In the genomic region with DNA sequence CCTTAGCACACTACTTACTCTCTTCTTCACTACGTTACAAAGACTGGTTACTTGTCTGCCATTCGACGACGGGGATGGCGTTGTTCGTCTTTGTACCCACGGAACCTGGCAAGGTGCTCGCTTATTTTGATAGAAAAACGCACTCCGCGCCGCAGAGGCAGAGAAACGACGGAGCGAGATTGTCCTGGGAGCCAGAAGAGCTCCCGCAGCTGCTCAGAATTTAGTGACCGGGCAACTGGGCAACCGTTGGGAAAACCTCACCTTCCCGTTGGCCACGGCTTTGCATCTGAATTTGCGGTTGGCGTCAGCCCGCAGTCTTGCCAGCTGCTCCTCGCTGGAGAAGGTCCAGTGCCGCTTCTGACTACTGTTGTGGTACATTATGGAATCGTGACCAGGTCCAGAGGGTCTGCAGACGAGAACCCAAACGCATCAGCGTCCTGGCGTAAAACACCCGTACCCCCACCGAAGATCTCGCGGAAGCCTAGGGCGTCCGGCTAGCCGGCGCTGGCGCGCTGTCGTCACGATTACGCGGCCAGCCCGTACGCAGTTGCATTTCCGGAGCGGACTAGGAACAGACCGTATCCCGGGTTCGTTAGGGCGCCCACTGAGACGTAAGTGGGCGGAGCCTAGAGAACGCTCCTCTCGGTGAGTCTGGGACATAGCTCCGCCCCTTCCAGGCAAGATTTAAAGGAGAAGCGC, we compare ENCODE assay signal across 8 cellular contexts. TPM values are rescaled to one million over a fixed set of nuclear protein-coding genes. Genes with fewer than 3 reads are reported as not detected.
DNase-seq lines count a peak whose midpoint lies in the region; ATAC-seq, FAIRE-seq and TF ChIP-seq lines count a peak whose summit lies in the region.

Gene CCNH, minus strand, starts transcription at position 514 of the 699 bp plus-strand sequence. Its CDS starts 136 bp downstream, at position 378.

- H3K27ac ChIP-seq in IMR-90 (ENCODE audit: insufficient read depth, low read length) = peak within 1 kb of the TSS; percentile 89
- peak within 1 kb of the TSS; percentile 97 for H3K27ac ChIP-seq in endothelial cell of umbilical vein (ENCODE audit: insufficient read depth, low read depth, low read length)

- H2BK120ac ChIP-seq in IMR-90 (ENCODE audit: low read depth, low read length) = peak within 1 kb of the TSS; percentile 78

- intact Hi-C loops in IMR-90 (cut with micrococcal nuclease) (no loop called here), endothelial cell of umbilical vein (cut with micrococcal nuclease) (loop anchor here (1.0 to 5.0 kb wide), 6 partner anchors 10 to 1472 kb away; partner anchors contain the start of gene COX7C)

- H3K4me2 ChIP-seq in IMR-90 (ENCODE audit: low read depth, low read length) (peak within 1 kb of the TSS; percentile 98), endothelial cell of umbilical vein (ENCODE audit: insufficient read depth, low read length) (peak within 1 kb of the TSS; percentile 88)

- peak within 1 kb of the TSS; percentile 81 for H3K4me3 ChIP-seq in IMR-90 (ENCODE audit: insufficient read depth, low read depth, low read length)
- peak within 1 kb of the TSS; percentile 71 to 96 (median 94) for H3K4me3 ChIP-seq in endothelial cell of umbilical vein (replicated peaks in 1 of 3; ENCODE audit: insufficient read depth in 1 of 3, low read depth in 1 of 3, low read length in 3 of 3)

- DNase-seq in DMS 273 (lab: John Stamatoyannopoulos, UW; ENCODE audit: unreplicated experiment) (peak; percentile 99), IMR-90 (peak; percentile 98), OCI-M1 (lab: John Stamatoyannopoulos, UW) (peak; percentile 98), activated T-cell treated with anti-CD3 and anti-CD28 coated beads for 24 hours (ENCODE audit: low read depth) (peak; percentile 95), endothelial cell of umbilical vein (ENCODE audit: low read depth, low spot score) (peak; percentile 98), midbrain (lab: John Stamatoyannopoulos, UW) (peak; percentile 99)
- peak; percentile 92 to 93 for DNase-seq in stimulated activated CD8-positive, alpha-beta memory T cell treated with anti-CD3 and anti-CD28 coated beads, Interleukin-2, amount 100 ng/mL, for 1 hour (ENCODE audit: low read depth in 2 of 2)

- H4K8ac ChIP-seq in IMR-90 (ENCODE audit: low read depth in 2 of 2, low read length in 2 of 2) = peak within 1 kb of the TSS; percentile 87 to 98

- peak within 1 kb of the TSS; percentile 84 for H2BK5ac ChIP-seq in IMR-90 (ENCODE audit: low read depth, low read length, poor library complexity, severe bottlenecking)

- FAIRE-seq in endothelial cell of umbilical vein (lab: Jason Lieb, UNC) = peak; percentile 100

- H2AK9ac ChIP-seq in IMR-90 (replicated peaks; ENCODE audit: low read depth, low read length, poor library complexity) = peak within 1 kb of the TSS; percentile 78

- H3K27me3 ChIP-seq in IMR-90 (ENCODE audit: control insufficient read depth, insufficient read depth, low read length) (no peaks in the 10 kb centered on the region), endothelial cell of umbilical vein (ENCODE audit: control insufficient read depth in 2 of 2, insufficient read depth in 2 of 2, low read length in 2 of 2) (no peaks in the 10 kb centered on the region)

- dilution Hi-C loops in IMR-90 (cut with HindIII; ENCODE audit: low sequenced_read_pairs, unreplicated experiment) (no loop called here), endothelial cell of umbilical vein (cut with MboI; ENCODE audit: extremely low pct_ligation_motif_present, low sequenced_read_pairs) (no loop called here)

- TF ChIP-seq CTCF in IMR-90 (conservative IDR thresholded peaks at IDR 0.05; ENCODE audit: low read depth, low read length) = no peak
- TF ChIP-seq CTCF in endothelial cell of umbilical vein (IDR thresholded peaks at IDR 0.05; ENCODE audit: extremely low read depth in 1 of 2, insufficient read depth in 1 of 2, low read depth in 1 of 2, low read length in 2 of 2) = no peak

- H2BK20ac ChIP-seq in IMR-90 (ENCODE audit: low read depth, low read length) = peak within 1 kb of the TSS; percentile 38; the same call in 1 of the 2 replicates

- H3K36me3 ChIP-seq in IMR-90 (ENCODE audit: control insufficient read depth, insufficient read depth, low read length) (no peaks in the 10 kb centered on the region), endothelial cell of umbilical vein (ENCODE audit: control insufficient read depth in 2 of 2, extremely low read depth in 1 of 2, insufficient read depth in 2 of 2, low read length in 2 of 2) (peaks cover 2 to 9% of the 10 kb centered on the region in 2 experiments)

- H4K20me1 ChIP-seq in IMR-90 (ENCODE audit: insufficient read depth, low read length) (peaks cover 5% of the 10 kb centered on the region; the same call in 1 of the 2 replicates), endothelial cell of umbilical vein (replicated peaks; ENCODE audit: control insufficient read depth, extremely low read depth, insufficient read depth, low read length) (peaks cover 3% of the 10 kb centered on the region)

- H3K23ac ChIP-seq in IMR-90 (ENCODE audit: low read depth, low read length) = peak within 1 kb of the TSS; percentile 95

- H3K56ac ChIP-seq in IMR-90 (ENCODE audit: extremely low read depth, insufficient read depth, low read length) = peak within 1 kb of the TSS; percentile 71

- peak within 1 kb of the TSS; percentile 40; the same call in 2 of the 3 replicates for H2BK15ac ChIP-seq in IMR-90 (ENCODE audit: low read depth, low read length)

- BruUV-seq in IMR-90 (replicated peaks; lab: Mats Ljungman, UMichigan) (TSS peak; percentile 73), endothelial cell of umbilical vein (replicated peaks; lab: Mats Ljungman, UMichigan) (TSS peak; percentile 82)

- 2% methylated on average over 35 of the region's 58 CpGs; no CpG with 5 or more reads in 1 of the 2 experiments for WGBS in IMR-90 (ENCODE audit: extremely low coverage in 2 of 2, insufficient read length in 1 of 2), 2 experiments

- peaks cover 41% of the 10 kb centered on the region for H3K79me2 ChIP-seq in endothelial cell of umbilical vein (ENCODE audit: control insufficient read depth, insufficient read depth, low read length)

- peak within 1 kb of the TSS; percentile 85 for H4K91ac ChIP-seq in IMR-90 (ENCODE audit: insufficient read depth, low read depth, low read length)

- H2AK5ac ChIP-seq in IMR-90 (ENCODE audit: low read depth, low read length) = peak within 1 kb of the TSS; percentile 88

- H2AFZ ChIP-seq in IMR-90 (replicated peaks; ENCODE audit: low read length, poor library complexity) (peak within 1 kb of the TSS; percentile 92), endothelial cell of umbilical vein (ENCODE audit: low read depth, low read length) (peak within 1 kb of the TSS; percentile 98)

- in situ Hi-C loops in IMR-90 (cut with MboI; ENCODE audit: low sequenced_read_pairs) = loop anchor here (25.0 kb wide), 1 partner anchor 500 kb away; no protein-coding TSS in a partner anchor

- peak within 1 kb of the TSS; percentile 96 for H4K5ac ChIP-seq in IMR-90 (ENCODE audit: low read depth, low read length)

- H3K9me1 ChIP-seq in IMR-90 (ENCODE audit: insufficient read depth, low read length) = no peaks in the 10 kb centered on the region
- no peaks in the 10 kb centered on the region for H3K9me1 ChIP-seq in endothelial cell of umbilical vein (replicated peaks; ENCODE audit: control insufficient read depth, extremely low read depth, insufficient read depth, low read length)

- POLR2A ChIA-PET in IMR-90 (lab: Charles Lee; ENCODE audit: unreplicated experiment) (interaction anchor here (0.7 kb wide), 1 partner anchor 80 kb away, joined by 6 read pairs; no protein-coding TSS in a partner anchor), endothelial cell of umbilical vein (lab: Charles Lee) (interaction anchor here (0.6 to 1.2 kb wide), 2 partner anchors 10 to 389 kb away, joined by 3 read pairs; no protein-coding TSS in a partner anchor)

- TF ChIP-seq RAD21 in IMR-90 (IDR thresholded peaks at IDR 0.05; ENCODE audit: low read length) = no peak

- CTCF ChIA-PET in IMR-90 (lab: Yijun Ruan, JAX) = interaction anchor here (0.5 to 1.4 kb wide), 2 partner anchors 13 to 27 kb away, joined by 3 to 5 read pairs; no protein-coding TSS in a partner anchor
- CTCF ChIA-PET in endothelial cell of umbilical vein (lab: Charles Lee) = interaction anchor here (0.9 to 4.2 kb wide), 6 partner anchors 8 to 1312 kb away, joined by 3 to 33 read pairs (median 4); no protein-coding TSS in a partner anchor

- H3K18ac ChIP-seq in IMR-90 (ENCODE audit: low read depth, low read length) = peak within 1 kb of the TSS; percentile 82

- TF ChIP-seq POLR2A in IMR-90 (IDR thresholded peaks at IDR 0.05; ENCODE audit: low read depth, low read length) (peak; percentile 96), endothelial cell of umbilical vein (IDR thresholded peaks at IDR 0.05; ENCODE audit: low read depth, low read length) (peak; percentile 89)

- peaks cover 15 to 25% of the 10 kb centered on the region in 2 experiments for H3K79me1 ChIP-seq in IMR-90 (ENCODE audit: low read depth in 1 of 2, low read length in 2 of 2)

- no peaks in the 10 kb centered on the region for H3K4me1 ChIP-seq in IMR-90 (ENCODE audit: control insufficient read depth, insufficient read depth, low read length)
- H3K4me1 ChIP-seq in endothelial cell of umbilical vein (ENCODE audit: control insufficient read depth, extremely low read depth, insufficient read depth, low read length) = peaks cover 18% of the 10 kb centered on the region

- H3K9ac ChIP-seq in IMR-90 (ENCODE audit: low read depth, low read length) (peak within 1 kb of the TSS; percentile 94), endothelial cell of umbilical vein (replicated peaks; ENCODE audit: extremely low read depth, insufficient read depth, low read length) (peak within 1 kb of the TSS; percentile 98)

- peak; percentile 99 for ATAC-seq in GM21528 (IDR thresholded peaks at IDR 0.05; ENCODE audit: low FRiP score, unreplicated experiment)
- ATAC-seq in IMR-90 (ENCODE audit: low read depth) = peak; percentile 100

- H3K9me3 ChIP-seq in IMR-90 (ENCODE audit: control insufficient read depth, insufficient read depth, low read length) (no peaks in the 10 kb centered on the region), endothelial cell of umbilical vein (replicated peaks; ENCODE audit: control insufficient read depth, insufficient read depth, low read length) (no peaks in the 10 kb centered on the region)

- peak within 1 kb of the TSS; percentile 97 for H3K14ac ChIP-seq in IMR-90 (replicated peaks; ENCODE audit: low read depth, low read length)

- peak within 1 kb of the TSS; percentile 92 for H3K4ac ChIP-seq in IMR-90 (ENCODE audit: low read depth, low read length)

RNA-seq across cellular contexts. Expression of gene CCNH, which starts in this region (rescaled TPM):
- total RNA-seq in IMR-90 (2012; rRNA removed) (97.8 and 100 TPM in 2 replicates), endothelial cell of umbilical vein (50.6 and 54.1 TPM in 2 replicates)
- polyA plus RNA-seq in IMR-90 (2012; rRNA removed) (36.0 and 37.4 TPM in 2 replicates), endothelial cell of umbilical vein (22.1 and 47.9 TPM in 2 replicates)
- polyA plus RNA-seq in IMR-90 (2012; cell fraction: cytosol; rRNA removed) = 22.5 and 31.2 TPM in 2 replicates
- polyA plus RNA-seq in IMR-90 (2012; cell fraction: nucleus; rRNA removed; ENCODE audit: low replicate concordance) = 24.1 and 64.0 TPM in 2 replicates
- 45.8 and 58.1 TPM in 2 replicates for polyA plus RNA-seq in endothelial cell of umbilical vein (2011; cell fraction: cytosol; rRNA removed)
- polyA plus RNA-seq in endothelial cell of umbilical vein (2011; cell fraction: nucleus; rRNA removed) = 62.4 and 80.4 TPM in 2 replicates
- 45.6 and 59.8 TPM in 2 replicates for polyA plus RNA-seq in endothelial cell of umbilical vein (2012)
- 73.7 and 94.4 TPM in 2 replicates for polyA minus RNA-seq in endothelial cell of umbilical vein
- 37.4 TPM for polyA minus RNA-seq in endothelial cell of umbilical vein (2011; cell fraction: cytosol; rRNA and poly(A)+ RNA removed)
- polyA minus RNA-seq in endothelial cell of umbilical vein (2011; cell fraction: nucleus; rRNA and poly(A)+ RNA removed) = 150 and 193 TPM in 2 replicates

Comparison
In these comparisons a context has a peak if more than half of its experiments do, and no peak if none do; other contexts are left out.
1. Peak in every context shown above with its lines: DNase-seq, ATAC-seq, H3K4me3 ChIP-seq and H3K27ac ChIP-seq.